In genomic region chr17:40854175-40854814, GRCh38 we compare ENCODE assay signal across 1 cellular context.
TF ChIP-seq lines count a peak whose summit lies in the region.

No MANE protein-coding gene starts in this region.

TF ChIP-seq in SK-N-SH treated with all-trans-retinoic acid at 6 μM for 48 hours, 23 proteins besides CTCF, POLR2A, EP300 and RAD21 (continued from another document):
- TF ChIP-seq PPARA (CRISPR knock-in tag; IDR thresholded peaks at IDR 0.05; ENCODE audit: borderline replicate concordance), result no peak
- TF ChIP-seq OSR1 (CRISPR knock-in tag; IDR thresholded peaks at IDR 0.05), result no peak
- no peak for TF ChIP-seq TCF4 (CRISPR knock-in tag; IDR thresholded peaks at IDR 0.05; ENCODE audit: borderline replicate concordance)
- no peak for TF ChIP-seq CSRNP3 (CRISPR knock-in tag; IDR thresholded peaks at IDR 0.05)
- TF ChIP-seq SNAI2 (CRISPR knock-in tag; IDR thresholded peaks at IDR 0.05), result no peak
